In genomic region chr4:6339818-6340445, GRCh38 we compare ENCODE assay signal across 21 cellular contexts.
DNase-seq lines count a peak whose midpoint lies in the region; ATAC-seq and TF ChIP-seq lines count a peak whose summit lies in the region.
"Had no signal": no experiment of that assay in that cellular context is flagged by ENCODE, and none has a peak within 500 bp of the region (broad histone marks: within the 10 kb centered on the region; RNA-seq: fewer than 3 reads in every experiment).

No MANE protein-coding gene starts in this region.

- H3K27ac Mint-ChIP-seq in neural progenitor cell, result peak overlapping the region; percentile 42
- H3K27ac Mint-ChIP-seq in Calu3 (ENCODE audit: unreplicated experiment), result no peak overlapping the region
- H3K27ac Mint-ChIP-seq: B cell; CD4-positive, CD25-positive, alpha-beta regulatory T cell; IgD-negative memory B cell had no signal

- BruUV-seq in Calu3 (replicated peaks; lab: Mats Ljungman, UMichigan), result no TSS peak

- TF ChIP-seq CTCF in left ventricle myocardium inferior (IDR thresholded peaks at IDR 0.05; ENCODE audit: borderline replicate concordance), result no peak
- no peak for TF ChIP-seq CTCF in neural progenitor cell (IDR thresholded peaks at IDR 0.05)
- no peak for TF ChIP-seq CTCF in Calu3 (IDR thresholded peaks at IDR 0.05; ENCODE audit: unreplicated experiment)

- H3K36me3 ChIP-seq in left ventricle myocardium inferior (no peaks in the 10 kb centered on the region), neural progenitor cell (no peaks in the 10 kb centered on the region), aorta (ENCODE audit: control insufficient read depth in 1 of 2, insufficient read depth in 2 of 2, low read length in 1 of 2) (no peaks in the 10 kb centered on the region)

- H3K27ac ChIP-seq in right cardiac atrium (ENCODE audit: low read length), result no peak overlapping the region
- no peak overlapping the region for H3K27ac ChIP-seq in left ventricle myocardium inferior (replicated peaks)
- H3K27ac ChIP-seq in caudate nucleus (ENCODE audit: low read depth, low read length), result peak overlapping the region; percentile 58
- no peak overlapping the region for H3K27ac ChIP-seq in neural progenitor cell
- H3K27ac ChIP-seq in aorta (ENCODE audit: low read depth in 1 of 2, low read length in 2 of 2), result no peak overlapping the region
- H3K27ac ChIP-seq: A549, HL-60, KMS-11 had no signal

- H4K20me1 ChIP-seq in neural progenitor cell (ENCODE audit: low read depth), result peaks cover 7% of the 10 kb centered on the region

- WGBS in right cardiac atrium, result 83% methylated on average over 13 of the region's 13 CpGs
- 90 to 93% methylated on average over 13 of the region's 13 CpGs for WGBS in aorta, 2 donors

- H3K9me3 Mint-ChIP-seq in neural progenitor cell, result peaks cover 4% of the 10 kb centered on the region
- no peaks in the 10 kb centered on the region for H3K9me3 Mint-ChIP-seq in Calu3 (ENCODE audit: low read depth, unreplicated experiment)

- CTCF ChIA-PET in Calu3 (lab: Charles Lee), result no interaction called here

- no peak overlapping the region for H2AFZ ChIP-seq in neural progenitor cell (replicated peaks)

- intact Hi-C loops in right cardiac atrium (cut with DNase I) (loop anchor here in 3 of 4 donors (10.0 kb wide), 1 partner anchor 205 kb away; no protein-coding TSS in a partner anchor), left ventricle myocardium inferior (cut with micrococcal nuclease) (no loop called here), aorta (cut with DNase I) (no loop called here), Calu3 (cut with micrococcal nuclease; ENCODE audit: unreplicated experiment) (loop anchor here (5.0 kb wide), 1 partner anchor 207 kb away; no protein-coding TSS in a partner anchor)

- DNase-seq in right cardiac atrium, result peak in 2 of 3 donors; percentile 35
- no peak for DNase-seq in left ventricle myocardium inferior
- DNase-seq in caudate nucleus (lab: John Stamatoyannopoulos, UW), result peak in 1 of 61 donors; percentile 32
- DNase-seq in neural progenitor cell (ENCODE audit: low spot score), result no peak
- peak; percentile 15 to 63 for DNase-seq in aorta
- no peak for DNase-seq in stimulated activated naive CD4-positive, alpha-beta T cell treated with Interleukin-2 at 50 U/mL for 16 hours (lab: John Stamatoyannopoulos, UW)
- DNase-seq in Calu3, result no peak
- DNase-seq: CD4-positive, CD25-positive, alpha-beta regulatory T cell; NCI-H1048; NCI-H1417; NCI-H1694 treated with DMSO at 0.1 percent for 48 hours; NCI-H2081; NCI-H2227 treated with DMSO at 0.1 percent for 48 hours; NCI-H69; RPMI8226; SHP77 had no signal

- H3K27me3 ChIP-seq in right cardiac atrium (ENCODE audit: control insufficient read depth, insufficient read depth) (no peaks in the 10 kb centered on the region), left ventricle myocardium inferior (ENCODE audit: low read depth) (peaks cover 50% of the 10 kb centered on the region), neural progenitor cell (peaks cover 6% of the 10 kb centered on the region), aorta (ENCODE audit: control insufficient read depth in 1 of 2, insufficient read depth in 2 of 2, low read length in 1 of 2) (no peaks in the 10 kb centered on the region)

- H3K79me2 ChIP-seq in neural progenitor cell (ENCODE audit: low read depth), result no peaks in the 10 kb centered on the region

- H3K4me3 ChIP-seq in right cardiac atrium (ENCODE audit: low read length) (no peak overlapping the region), left ventricle myocardium inferior (no peak overlapping the region), neural progenitor cell (no peak overlapping the region), aorta (ENCODE audit: low read length in 2 of 2) (no peak overlapping the region)
- H3K4me3 ChIP-seq: A549 had no signal

- no peaks in the 10 kb centered on the region for H3K36me3 Mint-ChIP-seq in neural progenitor cell
- H3K36me3 Mint-ChIP-seq in Calu3 (ENCODE audit: insufficient read depth, unreplicated experiment), result no peaks in the 10 kb centered on the region
- H3K36me3 Mint-ChIP-seq: CD4-positive, CD25-positive, alpha-beta regulatory T cell; IgD-negative memory B cell had no signal

- H3K27me3 Mint-ChIP-seq in neural progenitor cell (ENCODE audit: insufficient read depth, low read depth) (peaks cover 23% of the 10 kb centered on the region), Calu3 (ENCODE audit: unreplicated experiment) (peaks cover 45% of the 10 kb centered on the region)

- no peak overlapping the region for H3K9ac ChIP-seq in neural progenitor cell
- H3K9ac ChIP-seq: KMS-11 had no signal

- H3K4me1 Mint-ChIP-seq in neural progenitor cell, result peaks cover 29% of the 10 kb centered on the region
- peaks cover 20% of the 10 kb centered on the region for H3K4me1 Mint-ChIP-seq in Calu3 (ENCODE audit: low read depth, unreplicated experiment)

- H3K4me1 ChIP-seq in right cardiac atrium (ENCODE audit: control insufficient read depth, insufficient read depth, low read length), result no peaks in the 10 kb centered on the region
- peaks cover 10% of the 10 kb centered on the region for H3K4me1 ChIP-seq in left ventricle myocardium inferior
- H3K4me1 ChIP-seq in neural progenitor cell, result peaks cover 19% of the 10 kb centered on the region
- no peaks in the 10 kb centered on the region for H3K4me1 ChIP-seq in aorta (ENCODE audit: control insufficient read depth in 1 of 2, insufficient read depth in 2 of 2, low read length in 2 of 2)

- H3K9me3 ChIP-seq in right cardiac atrium (ENCODE audit: control insufficient read depth, low read length), result no peaks in the 10 kb centered on the region
- H3K9me3 ChIP-seq in left ventricle myocardium inferior (replicated peaks), result no peaks in the 10 kb centered on the region
- no peaks in the 10 kb centered on the region for H3K9me3 ChIP-seq in neural progenitor cell (ENCODE audit: low read depth)
- no peaks in the 10 kb centered on the region for H3K9me3 ChIP-seq in aorta (ENCODE audit: control insufficient read depth, low read length)
- H3K9me3 ChIP-seq: A549 had no signal

- H3K4me3 Mint-ChIP-seq in neural progenitor cell, result no peak overlapping the region
- no peak overlapping the region for H3K4me3 Mint-ChIP-seq in Calu3 (ENCODE audit: low read depth, unreplicated experiment)
- H3K4me3 Mint-ChIP-seq: B cell had no signal

- no peak for ATAC-seq in right cardiac atrium
- no peak for ATAC-seq in aorta (ENCODE audit: low FRiP score)
- ATAC-seq: A549 had no signal

- H3K4me2 ChIP-seq in neural progenitor cell, result no peak overlapping the region
- H3K4me2 ChIP-seq: A549, KMS-11 had no signal

- no peaks in the 10 kb centered on the region for H3F3A ChIP-seq in neural progenitor cell (ENCODE audit: low read depth)

Comparison
In these comparisons a context has a peak if more than half of its experiments do, and no peak if none do; other contexts are left out.
1. DNase-seq: peak in right cardiac atrium (2 of 3) and aorta (2 of 2); none in left ventricle myocardium inferior (single experiment), neural progenitor cell (single experiment), stimulated activated naive CD4-positive, alpha-beta T cell treated with Interleukin-2 at 50 U/mL for 16 hours (single experiment) and Calu3 (single experiment).
2. intact Hi-C loops: an anchor here in right cardiac atrium (10.0 kb wide) and Calu3 (5.0 kb wide); none called in left ventricle myocardium inferior and aorta.